Comparison of ENCODE assay signal across 21 cellular contexts in genomic region chr11:18314794-18315523, GRCh38. TPM values are rescaled to one million over a fixed set of nuclear protein-coding genes. Genes with fewer than 3 reads are reported as not detected.
DNase-seq lines count a peak whose midpoint lies in the region; ATAC-seq and TF ChIP-seq lines count a peak whose summit lies in the region.
"Had no signal": no experiment of that assay in that cellular context is flagged by ENCODE, and none has a peak within 500 bp of the region (broad histone marks: within the 10 kb centered on the region; RNA-seq: fewer than 3 reads in every experiment).

No MANE protein-coding gene starts in this region.

- intact Hi-C loops in Caco-2 (cut with micrococcal nuclease; ENCODE audit: unreplicated experiment), result no loop called here
- intact Hi-C loops in IMR-90 (cut with micrococcal nuclease), result no loop called here
- intact Hi-C loops in breast epithelium (cut with DNase I; ENCODE audit: low total_unique reads), result no loop called here

- no peak overlapping the region for H2BK15ac ChIP-seq in IMR-90 (ENCODE audit: low read depth, low read length)

- no peak for TF ChIP-seq RAD21 in IMR-90 (IDR thresholded peaks at IDR 0.05; ENCODE audit: low read length)

- H3K27ac ChIP-seq in IMR-90 (ENCODE audit: insufficient read depth, low read length) (no peak overlapping the region), breast epithelium (peak overlapping the region; percentile 45 to 81), neutrophil (peak overlapping the region; percentile 51)
- H3K27ac ChIP-seq: gastrocnemius medialis, pancreas had no signal

- H4K91ac ChIP-seq in IMR-90 (ENCODE audit: insufficient read depth, low read depth, low read length), result peak overlapping the region; percentile 1; the same call in 1 of the 2 replicates

- peaks cover 22 to 43% of the 10 kb centered on the region in 2 experiments for H3K79me1 ChIP-seq in IMR-90 (ENCODE audit: low read depth in 1 of 2, low read length in 2 of 2)

- peaks cover 21% of the 10 kb centered on the region for H3K36me3 Mint-ChIP-seq in Caco-2 (ENCODE audit: insufficient read depth, unreplicated experiment)

- DNase-seq in Caco-2, result no peak
- no peak for DNase-seq in IMR-90
- no peak for DNase-seq in breast epithelium (ENCODE audit: low spot score in 2 of 2)
- no peak for DNase-seq in C1 segment of cervical spinal cord (lab: John Stamatoyannopoulos, UW)
- no peak for DNase-seq in middle frontal gyrus (ENCODE audit: extremely low spot score, low spot score)
- DNase-seq in activated gamma-delta T cell (lab: John Stamatoyannopoulos, UW), result no peak
- DNase-seq in nucleus accumbens (lab: John Stamatoyannopoulos, UW), result no peak
- DNase-seq: activated CD4-positive, alpha-beta T cell treated with anti-CD3 and anti-CD28 coated beads, Interleukin-2, amount 50 U/mL, for 4 hours; activated naive CD4-positive, alpha-beta T cell treated with anti-CD3 and anti-CD28 coated beads, Interleukin-2, amount 50 U/mL, for 16 hours; activated T-cell treated with anti-CD3 and anti-CD28 coated beads, Interleukin-2, amount 50 U/mL, for 24 hours; gastrocnemius medialis; GDM1; Karpas-422; left colon; NCI-H1436 treated with DMSO at 0.1 percent for 48 hours; NCI-H345; pancreas; T-cell had no signal

- H2AFZ ChIP-seq in IMR-90 (replicated peaks; ENCODE audit: low read length, poor library complexity), result no peak overlapping the region

- BruUV-seq in Caco-2 (replicated peaks; lab: Mats Ljungman, UMichigan) (no TSS peak), IMR-90 (replicated peaks; lab: Mats Ljungman, UMichigan) (no TSS peak)

- H4K8ac ChIP-seq in IMR-90 (ENCODE audit: low read depth in 2 of 2, low read length in 2 of 2), result no peak overlapping the region

- WGBS in IMR-90 (ENCODE audit: extremely low coverage in 2 of 2, insufficient read length in 1 of 2), 2 experiments, result 95% methylated on average over 4 of the region's 9 CpGs; no CpG with 5 or more reads in 1 of the 2 experiments

- TF ChIP-seq CTCF in Caco-2 (IDR thresholded peaks at IDR 0.05; ENCODE audit: insufficient read depth in 1 of 2, low read depth in 1 of 2, low read length in 1 of 2, severe bottlenecking in 1 of 2, unreplicated experiment in 1 of 2) (no peak), IMR-90 (conservative IDR thresholded peaks at IDR 0.05; ENCODE audit: low read depth, low read length) (no peak), breast epithelium (IDR thresholded peaks at IDR 0.05) (no peak), neutrophil (IDR thresholded peaks at IDR 0.05) (no peak)

- no peaks in the 10 kb centered on the region for H3K27me3 ChIP-seq in Caco-2 (replicated peaks; ENCODE audit: control insufficient read depth, insufficient read depth, low read length)
- no peaks in the 10 kb centered on the region for H3K27me3 ChIP-seq in IMR-90 (ENCODE audit: control insufficient read depth, insufficient read depth, low read length)
- H3K27me3 ChIP-seq in breast epithelium, result no peaks in the 10 kb centered on the region
- H3K27me3 ChIP-seq in neutrophil, result no peaks in the 10 kb centered on the region
- H3K27me3 ChIP-seq: gastrocnemius medialis, pancreas had no signal

- peaks cover 6% of the 10 kb centered on the region; the same call in 1 of the 2 replicates for H3K9me1 ChIP-seq in IMR-90 (ENCODE audit: insufficient read depth, low read length)

- no peaks in the 10 kb centered on the region for H4K20me1 ChIP-seq in IMR-90 (ENCODE audit: insufficient read depth, low read length)

- no peak overlapping the region for H3K56ac ChIP-seq in IMR-90 (ENCODE audit: extremely low read depth, insufficient read depth, low read length)

- H3K9me3 ChIP-seq in Caco-2, result no peaks in the 10 kb centered on the region
- H3K9me3 ChIP-seq in IMR-90 (ENCODE audit: control insufficient read depth, insufficient read depth, low read length), result no peaks in the 10 kb centered on the region
- H3K9me3 ChIP-seq in breast epithelium, result no peaks in the 10 kb centered on the region
- H3K9me3 ChIP-seq in neutrophil, result no peaks in the 10 kb centered on the region
- H3K9me3 ChIP-seq: gastrocnemius medialis, pancreas had no signal

- H2BK120ac ChIP-seq in IMR-90 (ENCODE audit: low read depth, low read length), result peak overlapping the region; percentile 37; the same call in 1 of the 2 replicates

- no peaks in the 10 kb centered on the region for H3K27me3 Mint-ChIP-seq in Caco-2 (ENCODE audit: insufficient read depth, unreplicated experiment)
- H3K27me3 Mint-ChIP-seq: activated T-cell treated with anti-CD3 and anti-CD28 coated beads, Interleukin-2, amount 50 U/mL, for 24 hours; brain; T-cell had no signal

- H3K4me2 ChIP-seq in IMR-90 (ENCODE audit: low read depth, low read length), result no peak overlapping the region

- H3K9me3 Mint-ChIP-seq in Caco-2 (ENCODE audit: unreplicated experiment), result no peaks in the 10 kb centered on the region
- H3K9me3 Mint-ChIP-seq: activated T-cell treated with anti-CD3 and anti-CD28 coated beads, Interleukin-2, amount 50 U/mL, for 24 hours; brain; T-cell had no signal

- peak overlapping the region; percentile 3; the same call in 1 of the 2 replicates for H2BK20ac ChIP-seq in IMR-90 (ENCODE audit: low read depth, low read length)

- no peak overlapping the region for H3K18ac ChIP-seq in IMR-90 (ENCODE audit: low read depth, low read length)

- no peak overlapping the region for H2BK5ac ChIP-seq in IMR-90 (ENCODE audit: low read depth, low read length, poor library complexity, severe bottlenecking)

- in situ Hi-C loops in IMR-90 (cut with MboI; ENCODE audit: low sequenced_read_pairs), result no loop called here

- H3K36me3 ChIP-seq in Caco-2 (ENCODE audit: control insufficient read depth, insufficient read depth, low read length), result peaks cover under 1% of the 10 kb centered on the region; the same call in 1 of the 2 replicates
- peaks cover 8% of the 10 kb centered on the region; the same call in 1 of the 2 replicates for H3K36me3 ChIP-seq in IMR-90 (ENCODE audit: control insufficient read depth, insufficient read depth, low read length)
- no peaks in the 10 kb centered on the region for H3K36me3 ChIP-seq in breast epithelium
- peaks cover 1% of the 10 kb centered on the region for H3K36me3 ChIP-seq in neutrophil
- H3K36me3 ChIP-seq: pancreas had no signal

- TF ChIP-seq POLR2A in IMR-90 (IDR thresholded peaks at IDR 0.05; ENCODE audit: low read depth, low read length) (no peak), breast epithelium (IDR thresholded peaks at IDR 0.05) (no peak)

- no peak overlapping the region for H3K9ac ChIP-seq in IMR-90 (ENCODE audit: low read depth, low read length)

- H3K4me1 ChIP-seq in Caco-2 (peaks cover 34% of the 10 kb centered on the region), IMR-90 (ENCODE audit: control insufficient read depth, insufficient read depth, low read length) (peaks cover 9% of the 10 kb centered on the region), breast epithelium (peaks cover 3 to 7% of the 10 kb centered on the region in 2 donors), neutrophil (ENCODE audit: control insufficient read depth in 1 of 2, insufficient read depth in 1 of 2, low read depth in 1 of 2, low read length in 1 of 2) (peaks cover 0 to 16% of the 10 kb centered on the region in 2 experiments)
- H3K4me1 ChIP-seq: gastrocnemius medialis had no signal

- H3K27ac Mint-ChIP-seq in Caco-2 (ENCODE audit: unreplicated experiment), result peak overlapping the region; percentile 81
- H3K27ac Mint-ChIP-seq: activated T-cell treated with anti-CD3 and anti-CD28 coated beads, Interleukin-2, amount 50 U/mL, for 24 hours; T-cell had no signal

- dilution Hi-C loops in IMR-90 (cut with HindIII; ENCODE audit: low sequenced_read_pairs, unreplicated experiment), result no loop called here

- POLR2A ChIA-PET in Caco-2 (lab: Charles Lee) (no interaction called here), IMR-90 (lab: Charles Lee; ENCODE audit: unreplicated experiment) (no interaction called here)

- H2AK9ac ChIP-seq in IMR-90 (replicated peaks; ENCODE audit: low read depth, low read length, poor library complexity), result no peak overlapping the region

- peaks cover 29% of the 10 kb centered on the region for H3K4me1 Mint-ChIP-seq in Caco-2 (ENCODE audit: low read depth, unreplicated experiment)

- H3K4me3 Mint-ChIP-seq in Caco-2 (ENCODE audit: unreplicated experiment), result no peak overlapping the region
- H3K4me3 Mint-ChIP-seq: activated T-cell treated with anti-CD3 and anti-CD28 coated beads, Interleukin-2, amount 50 U/mL, for 24 hours; brain; T-cell had no signal

- 0 out of 2 replicates have a peak overlapping the region, but pooled peaks have one; percentile 4 for H4K5ac ChIP-seq in IMR-90 (ENCODE audit: low read depth, low read length)

- CTCF ChIA-PET in Caco-2 (lab: Charles Lee) (no interaction called here), IMR-90 (lab: Yijun Ruan, JAX) (interaction anchor here (0.6 to 0.7 kb wide), 2 partner anchors 13 to 490 kb away, joined by 3 to 4 read pairs; no protein-coding TSS in a partner anchor)

- no peak overlapping the region for H2AK5ac ChIP-seq in IMR-90 (ENCODE audit: low read depth, low read length)

- H3K4ac ChIP-seq in IMR-90 (ENCODE audit: low read depth, low read length), result peak overlapping the region; percentile 22; the same call in 1 of the 2 replicates

- H3K4me3 ChIP-seq in Caco-2 (ENCODE audit: low read depth, low read length), result no peak overlapping the region
- no peak overlapping the region for H3K4me3 ChIP-seq in IMR-90 (ENCODE audit: insufficient read depth, low read depth, low read length)
- H3K4me3 ChIP-seq in breast epithelium, result no peak overlapping the region
- H3K4me3 ChIP-seq in neutrophil (ENCODE audit: low read depth in 1 of 2, low read length in 1 of 2), result no peak overlapping the region
- H3K4me3 ChIP-seq: gastrocnemius medialis, pancreas had no signal

- no peak overlapping the region for H3K23ac ChIP-seq in IMR-90 (ENCODE audit: low read depth, low read length)

- ATAC-seq in IMR-90 (ENCODE audit: low read depth), result no peak
- ATAC-seq: gastrocnemius medialis, left colon, pancreas, T-cell had no signal

- H3K14ac ChIP-seq in IMR-90 (replicated peaks; ENCODE audit: low read depth, low read length), result no peak overlapping the region

RNA-seq across cellular contexts. Expression of gene HPS5, which starts 7.0 kb away (rescaled TPM):
- 17.5 TPM in 2 replicates for total RNA-seq in Caco-2 (2022)
- total RNA-seq in IMR-90 (2012; rRNA removed), result 28.3 and 34.7 TPM in 2 replicates
- 6.2 and 7.9 TPM in 2 replicates for polyA plus RNA-seq in IMR-90 (2012; rRNA removed)
- 1.3 and 2.4 TPM in 2 replicates for polyA plus RNA-seq in IMR-90 (2012; cell fraction: cytosol; rRNA removed)
- polyA plus RNA-seq in IMR-90 (2012; cell fraction: nucleus; rRNA removed; ENCODE audit: low replicate concordance), result 1.2 and 10.4 TPM in 2 replicates
- total RNA-seq in breast epithelium, result 100 to 1,000 TPM in 1 of 3 donors, 10 to 100 TPM in 2; 18.7 to 166 (median 57.0) TPM

RNA-seq across cellular contexts. Expression of gene GTF2H1, which starts 7.4 kb away (rescaled TPM):
- 63.0 and 72.0 TPM in 2 replicates for total RNA-seq in Caco-2 (2022)
- 67.0 and 72.8 TPM in 2 replicates for total RNA-seq in IMR-90 (2012; rRNA removed)
- polyA plus RNA-seq in IMR-90 (2012; rRNA removed), result 20.7 and 25.0 TPM in 2 replicates
- 10.7 and 10.9 TPM in 2 replicates for polyA plus RNA-seq in IMR-90 (2012; cell fraction: cytosol; rRNA removed)
- polyA plus RNA-seq in IMR-90 (2012; cell fraction: nucleus; rRNA removed; ENCODE audit: low replicate concordance), result 10.6 and 28.1 TPM in 2 replicates
- total RNA-seq in breast epithelium, result 10 to 100 TPM; 73.1 to 83.7 (median 74.4) TPM

RNA-seq across cellular contexts. Expression of gene SAA1, which starts 48.9 kb away (rescaled TPM):
- total RNA-seq in Caco-2 (2022), result not detected in 2 replicates
- not detected in 2 replicates for total RNA-seq in IMR-90 (2012; rRNA removed)
- not detected in 2 replicates for polyA plus RNA-seq in IMR-90 (2012; rRNA removed)
- polyA plus RNA-seq in IMR-90 (2012; cell fraction: cytosol; rRNA removed), result not detected in 2 replicates
- not detected in 2 replicates for polyA plus RNA-seq in IMR-90 (2012; cell fraction: nucleus; rRNA removed; ENCODE audit: low replicate concordance)
- 1,000 to 10,000 TPM in 1 of 3 donors, 100 to 1,000 TPM in 1, 10 to 100 TPM in 1; 78.1 to 1,384 (median 818) TPM for total RNA-seq in breast epithelium
- total RNA-seq: dermis microvascular lymphatic vessel endothelial cell had no signal

Comparison
In these comparisons a context has a peak if more than half of its experiments do, and no peak if none do; other contexts are left out.
1. RNA of gene SAA1, which starts 48.9 kb away (total RNA-seq): 78.1 to 1,384 TPM in breast epithelium; not detected in Caco-2 and not detected in IMR-90; every median in the first group is over 10 times any median in the second.